ENCODE assay signal across 1 cellular context in genomic region chr11:65418681-65419459, GRCh38.
A peak's percentile ranks its signal among the peaks of the same experiment; 100 is the strongest.
TF ChIP-seq lines count a peak whose summit lies in the region.

No MANE protein-coding gene starts in this region.

TF ChIP-seq in HepG2, 621 proteins besides CTCF, POLR2A, EP300 and RAD21 (continued from another document and continues in another):
- TF ChIP-seq RERE (CRISPR knock-in tag; IDR thresholded peaks at IDR 0.05; ENCODE audit: low read depth) (peak; percentile 67), ARNT2 (CRISPR knock-in tag; IDR thresholded peaks at IDR 0.05; ENCODE audit: low read depth) (peak; percentile 78; the same call in 1 of the 2 replicates), ZSCAN25 (CRISPR knock-in tag; IDR thresholded peaks at IDR 0.05) (peak; percentile 55), ZHX1 (CRISPR knock-in tag; IDR thresholded peaks at IDR 0.05; ENCODE audit: low read depth) (no peak), FOXK1 (CRISPR knock-in tag; IDR thresholded peaks at IDR 0.05; ENCODE audit: borderline replicate concordance, low read depth) (peak; percentile 90), FOSL1 (CRISPR knock-in tag; IDR thresholded peaks at IDR 0.05; ENCODE audit: borderline replicate concordance) (peak; percentile 35; the same call in 1 of the 2 replicates), ZNF609 (CRISPR knock-in tag; IDR thresholded peaks at IDR 0.05; ENCODE audit: borderline replicate concordance) (peak; percentile 97), RCOR2 (CRISPR knock-in tag; IDR thresholded peaks at IDR 0.05) (peak; percentile 63), ZBTB7B (CRISPR knock-in tag; IDR thresholded peaks at IDR 0.05) (peak; percentile 33), MNT (IDR thresholded peaks at IDR 0.05) (peak; percentile 77), PPARG (CRISPR knock-in tag; conservative IDR thresholded peaks at IDR 0.05) (peak; percentile 76), ZNF317 (CRISPR knock-in tag; IDR thresholded peaks at IDR 0.05) (peak; percentile 3; the same call in 1 of the 2 replicates), HNRNPLL (IDR thresholded peaks at IDR 0.05; ENCODE audit: low read depth, low read length, poor library complexity, severe bottlenecking) (peak; percentile 56), ZNF652 (CRISPR knock-in tag; IDR thresholded peaks at IDR 0.05; ENCODE audit: borderline replicate concordance, low read depth) (peak; percentile 34; the same call in 1 of the 2 replicates), TCF12 (IDR thresholded peaks at IDR 0.05) (no peak), TCF12 (CRISPR knock-in tag; IDR thresholded peaks at IDR 0.05) (peak; percentile 75), KAT8 (CRISPR knock-in tag; IDR thresholded peaks at IDR 0.05) (peak; percentile 56), IRX3 (CRISPR knock-in tag; IDR thresholded peaks at IDR 0.05; ENCODE audit: borderline replicate concordance, low read depth) (peak; percentile 72; the same call in 1 of the 2 replicates), NPAS2 (CRISPR knock-in tag; IDR thresholded peaks at IDR 0.05; ENCODE audit: borderline replicate concordance) (0 out of 2 replicates have a peak, but pooled peaks have one; percentile 37), ZNF549 (CRISPR knock-in tag; IDR thresholded peaks at IDR 0.05) (no peak), TRIM22 (IDR thresholded peaks at IDR 0.05) (no peak), ZNF430 (CRISPR knock-in tag; IDR thresholded peaks at IDR 0.05) (peak; percentile 59), CBFB (CRISPR knock-in tag; IDR thresholded peaks at IDR 0.05) (peak; percentile 94)
- TF ChIP-seq, protein P1, sequence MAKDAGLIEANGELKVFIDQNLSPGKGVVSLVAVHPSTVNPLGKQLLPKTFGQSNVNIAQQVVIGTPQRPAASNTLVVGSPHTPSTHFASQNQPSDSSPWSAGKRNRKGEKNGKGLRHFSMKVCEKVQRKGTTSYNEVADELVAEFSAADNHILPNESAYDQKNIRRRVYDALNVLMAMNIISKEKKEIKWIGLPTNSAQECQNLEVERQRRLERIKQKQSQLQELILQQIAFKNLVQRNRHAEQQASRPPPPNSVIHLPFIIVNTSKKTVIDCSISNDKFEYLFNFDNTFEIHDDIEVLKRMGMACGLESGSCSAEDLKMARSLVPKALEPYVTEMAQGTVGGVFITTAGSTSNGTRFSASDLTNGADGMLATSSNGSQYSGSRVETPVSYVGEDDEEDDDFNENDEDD (CRISPR knock-in tag; IDR thresholded peaks at IDR 0.05; ENCODE audit: borderline replicate concordance): peak; percentile 28; the same call in 1 of the 2 replicates
- TF ChIP-seq, protein P2, sequence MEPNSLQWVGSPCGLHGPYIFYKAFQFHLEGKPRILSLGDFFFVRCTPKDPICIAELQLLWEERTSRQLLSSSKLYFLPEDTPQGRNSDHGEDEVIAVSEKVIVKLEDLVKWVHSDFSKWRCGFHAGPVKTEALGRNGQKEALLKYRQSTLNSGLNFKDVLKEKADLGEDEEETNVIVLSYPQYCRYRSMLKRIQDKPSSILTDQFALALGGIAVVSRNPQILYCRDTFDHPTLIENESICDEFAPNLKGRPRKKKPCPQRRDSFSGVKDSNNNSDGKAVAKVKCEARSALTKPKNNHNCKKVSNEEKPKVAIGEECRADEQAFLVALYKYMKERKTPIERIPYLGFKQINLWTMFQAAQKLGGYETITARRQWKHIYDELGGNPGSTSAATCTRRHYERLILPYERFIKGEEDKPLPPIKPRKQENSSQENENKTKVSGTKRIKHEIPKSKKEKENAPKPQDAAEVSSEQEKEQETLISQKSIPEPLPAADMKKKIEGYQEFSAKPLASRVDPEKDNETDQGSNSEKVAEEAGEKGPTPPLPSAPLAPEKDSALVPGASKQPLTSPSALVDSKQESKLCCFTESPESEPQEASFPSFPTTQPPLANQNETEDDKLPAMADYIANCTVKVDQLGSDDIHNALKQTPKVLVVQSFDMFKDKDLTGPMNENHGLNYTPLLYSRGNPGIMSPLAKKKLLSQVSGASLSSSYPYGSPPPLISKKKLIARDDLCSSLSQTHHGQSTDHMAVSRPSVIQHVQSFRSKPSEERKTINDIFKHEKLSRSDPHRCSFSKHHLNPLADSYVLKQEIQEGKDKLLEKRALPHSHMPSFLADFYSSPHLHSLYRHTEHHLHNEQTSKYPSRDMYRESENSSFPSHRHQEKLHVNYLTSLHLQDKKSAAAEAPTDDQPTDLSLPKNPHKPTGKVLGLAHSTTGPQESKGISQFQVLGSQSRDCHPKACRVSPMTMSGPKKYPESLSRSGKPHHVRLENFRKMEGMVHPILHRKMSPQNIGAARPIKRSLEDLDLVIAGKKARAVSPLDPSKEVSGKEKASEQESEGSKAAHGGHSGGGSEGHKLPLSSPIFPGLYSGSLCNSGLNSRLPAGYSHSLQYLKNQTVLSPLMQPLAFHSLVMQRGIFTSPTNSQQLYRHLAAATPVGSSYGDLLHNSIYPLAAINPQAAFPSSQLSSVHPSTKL (CRISPR knock-in tag; IDR thresholded peaks at IDR 0.05): peak; percentile 94
- TF ChIP-seq, protein P3, sequence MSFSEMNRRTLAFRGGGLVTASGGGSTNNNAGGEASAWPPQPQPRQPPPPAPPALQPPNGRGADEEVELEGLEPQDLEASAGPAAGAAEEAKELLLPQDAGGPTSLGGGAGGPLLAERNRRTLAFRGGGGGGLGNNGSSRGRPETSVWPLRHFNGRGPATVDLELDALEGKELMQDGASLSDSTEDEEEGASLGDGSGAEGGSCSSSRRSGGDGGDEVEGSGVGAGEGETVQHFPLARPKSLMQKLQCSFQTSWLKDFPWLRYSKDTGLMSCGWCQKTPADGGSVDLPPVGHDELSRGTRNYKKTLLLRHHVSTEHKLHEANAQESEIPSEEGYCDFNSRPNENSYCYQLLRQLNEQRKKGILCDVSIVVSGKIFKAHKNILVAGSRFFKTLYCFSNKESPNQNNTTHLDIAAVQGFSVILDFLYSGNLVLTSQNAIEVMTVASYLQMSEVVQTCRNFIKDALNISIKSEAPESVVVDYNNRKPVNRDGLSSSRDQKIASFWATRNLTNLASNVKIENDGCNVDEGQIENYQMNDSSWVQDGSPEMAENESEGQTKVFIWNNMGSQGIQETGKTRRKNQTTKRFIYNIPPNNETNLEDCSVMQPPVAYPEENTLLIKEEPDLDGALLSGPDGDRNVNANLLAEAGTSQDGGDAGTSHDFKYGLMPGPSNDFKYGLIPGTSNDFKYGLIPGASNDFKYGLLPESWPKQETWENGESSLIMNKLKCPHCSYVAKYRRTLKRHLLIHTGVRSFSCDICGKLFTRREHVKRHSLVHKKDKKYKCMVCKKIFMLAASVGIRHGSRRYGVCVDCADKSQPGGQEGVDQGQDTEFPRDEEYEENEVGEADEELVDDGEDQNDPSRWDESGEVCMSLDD (CRISPR knock-in tag; IDR thresholded peaks at IDR 0.05; ENCODE audit: borderline replicate concordance): peak; percentile 95; the same call in 1 of the 2 replicates
